In genomic region chr22:43176090-43176489, GRCh38 we compare ENCODE assay signal across 21 cellular contexts.
"Had no signal": no experiment of that assay in that cellular context is flagged by ENCODE, and none has a peak within 500 bp of the region (broad histone marks: within the 10 kb centered on the region; RNA-seq: fewer than 3 reads in every experiment).

No MANE protein-coding gene starts in this region.

- H3K4me1 ChIP-seq: heart right ventricle, vagina had no signal

- H3K9me3 ChIP-seq: heart right ventricle, thoracic aorta, vagina had no signal

- H3K4me3 Mint-ChIP-seq: activated B cell treated with CpG ODN at 0.5 μM for 24 hours; activated CD4-positive, alpha-beta T cell treated with anti-CD3 and anti-CD28 coated beads for 36 hours; activated T-cell treated with anti-CD3 and anti-CD28 coated beads, Interleukin-2, amount 50 U/mL, for 24 hours; activated T-helper 17 cell treated with anti-CD3 and anti-CD28 coated beads, Interleukin-2, amount 50 U/mL, for 72 hours; type B pancreatic cell had no signal

- H3K27ac Mint-ChIP-seq: activated B cell treated with CpG ODN at 0.5 μM for 24 hours; activated CD4-positive, alpha-beta T cell treated with anti-CD3 and anti-CD28 coated beads for 36 hours; activated naive CD4-positive, alpha-beta T cell treated with anti-CD3 and anti-CD28 coated beads, Interleukin-2, amount 50 U/mL, for 72 hours; activated T-cell treated with anti-CD3 and anti-CD28 coated beads, Interleukin-2, amount 50 U/mL, for 24 hours; activated T-helper 17 cell treated with anti-CD3 and anti-CD28 coated beads, Interleukin-2, amount 50 U/mL, for 72 hours; type B pancreatic cell had no signal

- DNase-seq: activated B cell treated with CpG ODN at 0.5 μM for 24 hours; activated CD4-positive, alpha-beta T cell treated with anti-CD3 and anti-CD28 coated beads for 36 hours; activated CD4-positive, alpha-beta T cell treated with anti-CD3 and anti-CD28 coated beads, Interleukin-2, amount 50 U/mL, for 4 hours; activated CD8-positive, alpha-beta memory T cell treated with anti-CD3 and anti-CD28 coated beads for 24 hours; activated CD8-positive, alpha-beta memory T cell treated with anti-CD3 and anti-CD28 coated beads, Interleukin-2, amount 50 U/mL, for 4 hours; activated T-cell treated with anti-CD3 and anti-CD28 coated beads, Interleukin-2, amount 50 U/mL, for 24 hours; foreskin fibroblast; heart right ventricle; kidney glomerular epithelial cell; left ventricle myocardium superior; occipital lobe; stimulated activated CD4-positive, alpha-beta T cell treated with anti-CD3 and anti-CD28 coated beads, Interleukin-4, amount 100 ng/mL, for 24 hours; stimulated activated naive CD4-positive, alpha-beta T cell treated with Interleukin-2 at 50 U/mL for 16 hours; T1000 had no signal

- H3K27me3 Mint-ChIP-seq: activated B cell treated with CpG ODN at 0.5 μM for 24 hours; activated CD4-positive, alpha-beta T cell treated with anti-CD3 and anti-CD28 coated beads for 36 hours; activated T-cell treated with anti-CD3 and anti-CD28 coated beads, Interleukin-2, amount 50 U/mL, for 24 hours; activated T-helper 17 cell treated with anti-CD3 and anti-CD28 coated beads, Interleukin-2, amount 50 U/mL, for 72 hours; type B pancreatic cell had no signal

- H3K9me3 Mint-ChIP-seq: activated B cell treated with CpG ODN at 0.5 μM for 24 hours; activated naive CD4-positive, alpha-beta T cell treated with anti-CD3 and anti-CD28 coated beads, Interleukin-2, amount 50 U/mL, for 72 hours; activated T-helper 17 cell treated with anti-CD3 and anti-CD28 coated beads, Interleukin-2, amount 50 U/mL, for 72 hours; type B pancreatic cell had no signal

- H3K27me3 ChIP-seq: heart right ventricle, vagina had no signal

- H3K4me1 Mint-ChIP-seq: activated B cell treated with CpG ODN at 0.5 μM for 24 hours; activated CD4-positive, alpha-beta T cell treated with anti-CD3 and anti-CD28 coated beads for 36 hours; activated T-helper 17 cell treated with anti-CD3 and anti-CD28 coated beads, Interleukin-2, amount 50 U/mL, for 72 hours had no signal

- H3K4me3 ChIP-seq: coronary artery, heart right ventricle, thoracic aorta, vagina had no signal

- H3K27ac ChIP-seq: coronary artery, epithelial cell of prostate, heart right ventricle, thoracic aorta, vagina had no signal

- ATAC-seq: activated CD4-positive, alpha-beta T cell treated with anti-CD3 and anti-CD28 coated beads for 36 hours; activated naive CD4-positive, alpha-beta T cell treated with anti-CD3 and anti-CD28 coated beads, Interleukin-2, amount 50 U/mL, for 72 hours; activated T-helper 17 cell treated with anti-CD3 and anti-CD28 coated beads, Interleukin-2, amount 50 U/mL, for 72 hours; left ventricle myocardium superior had no signal
